ENCODE assay signal across 8 cellular contexts in genomic region chr1:43206721-43207228, GRCh38. TPM values are rescaled to one million over a fixed set of nuclear protein-coding genes. Genes with fewer than 3 reads are reported as not detected.
DNase-seq lines count a peak whose midpoint lies in the region; ATAC-seq and TF ChIP-seq lines count a peak whose summit lies in the region.

No MANE protein-coding gene starts in this region.

- peak overlapping the region; percentile 94 for H4K5ac ChIP-seq in mesendoderm (ENCODE audit: low read length)

- H3K27me3 ChIP-seq in endodermal cell (ENCODE audit: control insufficient read depth, insufficient read depth, low read length, poor library complexity, severe bottlenecking), result no peaks in the 10 kb centered on the region
- H3K27me3 ChIP-seq in mesendoderm (ENCODE audit: insufficient read depth, low read length, poor library complexity), result no peaks in the 10 kb centered on the region

- no peak overlapping the region for H4K8ac ChIP-seq in mesendoderm (ENCODE audit: low read depth, low read length)

- peak overlapping the region; percentile 64 for H3K4me3 ChIP-seq in endodermal cell (ENCODE audit: low read length)
- no peak overlapping the region for H3K4me3 ChIP-seq in mesendoderm (ENCODE audit: low read length)

- peaks cover 9% of the 10 kb centered on the region for H3K9me3 Mint-ChIP-seq in endodermal cell

- peak overlapping the region; percentile 98 for H2BK5ac ChIP-seq in mesendoderm (ENCODE audit: low read length)

- peak overlapping the region; percentile 18 for H3K9ac ChIP-seq in endodermal cell (ENCODE audit: extremely low read depth, low read length, poor library complexity, severe bottlenecking)
- H3K9ac ChIP-seq in mesendoderm (ENCODE audit: low read length), result peak overlapping the region; percentile 28

- no peak overlapping the region for H3K4ac ChIP-seq in mesendoderm (ENCODE audit: low read depth, low read length)

- no peak overlapping the region for H3K4me3 Mint-ChIP-seq in endodermal cell
- H3K4me3 Mint-ChIP-seq in T-helper 17 cell, result no peak overlapping the region

- 40 to 47% methylated on average over 7 to 9 of the region's 9 CpGs for WGBS in endodermal cell (ENCODE audit: insufficient coverage in 1 of 2, insufficient read length in 1 of 2), 2 experiments
- WGBS in mesendoderm (ENCODE audit: extremely low coverage, insufficient coverage, low lambda C conversion rate), result no CpG with 5 or more reads among the region's 9 CpGs

- no peak overlapping the region for H2BK15ac ChIP-seq in mesendoderm (replicated peaks; ENCODE audit: low read depth)

- peak overlapping the region; percentile 23 for H3K4me2 ChIP-seq in mesendoderm (ENCODE audit: low read length)

- peak overlapping the region; percentile 29 for H3K23ac ChIP-seq in mesendoderm (ENCODE audit: low read length)

- TF ChIP-seq CTCF in endodermal cell (conservative IDR thresholded peaks at IDR 0.05), result no peak

- DNase-seq in Ammon's horn (ENCODE audit: low spot score) (peak; percentile 56), NCI-H226 (peak; percentile 100), endodermal cell (peak; percentile 95), mesendoderm (peak; percentile 100), NCI-H446 (lab: John Stamatoyannopoulos, UW) (no peak), T-helper 17 cell (no peak)
- DNase-seq in activated T-cell treated with anti-CD3 and anti-CD28 coated beads, Interleukin-2, amount 50 U/mL, for 48 hours, result no peak

- H3K36me3 ChIP-seq in endodermal cell (ENCODE audit: control insufficient read depth, insufficient read depth, low read length), result no peaks in the 10 kb centered on the region
- no peaks in the 10 kb centered on the region for H3K36me3 ChIP-seq in mesendoderm (ENCODE audit: control insufficient read depth, insufficient read depth, low read length)

- ATAC-seq in HG02884 (IDR thresholded peaks at IDR 0.05; ENCODE audit: unreplicated experiment), result no peak
- ATAC-seq in T-helper 17 cell, result no peak

- H3K79me2 ChIP-seq in mesendoderm (ENCODE audit: control insufficient read depth, insufficient read depth, low read length), result no peaks in the 10 kb centered on the region

- H3K18ac ChIP-seq in mesendoderm (ENCODE audit: low read length), result peak overlapping the region; percentile 3

- H3K27me3 Mint-ChIP-seq in endodermal cell (ENCODE audit: insufficient read depth), result no peaks in the 10 kb centered on the region
- H3K27me3 Mint-ChIP-seq in T-helper 17 cell, result peaks cover 28% of the 10 kb centered on the region

- H3K36me3 Mint-ChIP-seq in endodermal cell (ENCODE audit: low read depth), result no peaks in the 10 kb centered on the region
- peaks cover 4% of the 10 kb centered on the region for H3K36me3 Mint-ChIP-seq in T-helper 17 cell (ENCODE audit: low read depth)

- H2BK120ac ChIP-seq in mesendoderm (ENCODE audit: low read depth, low read length), result peak overlapping the region; percentile 48

- H3K9me3 ChIP-seq in endodermal cell (ENCODE audit: control insufficient read depth, low read length), result peaks cover 4% of the 10 kb centered on the region
- H3K9me3 ChIP-seq in T-helper 17 cell (ENCODE audit: control insufficient read depth, low read length, poor library complexity, severe bottlenecking), result no peaks in the 10 kb centered on the region

- H3K27ac ChIP-seq in endodermal cell (ENCODE audit: low read depth, low read length) (peak overlapping the region; percentile 61), mesendoderm (ENCODE audit: low read depth, low read length) (peak overlapping the region; percentile 90)

- peak overlapping the region; percentile 95 for H3K27ac Mint-ChIP-seq in endodermal cell
- no peak overlapping the region for H3K27ac Mint-ChIP-seq in T-helper 17 cell

- peaks cover 5% of the 10 kb centered on the region for H3K4me1 ChIP-seq in endodermal cell (ENCODE audit: control insufficient read depth, insufficient read depth, low read length)
- H3K4me1 ChIP-seq in mesendoderm (ENCODE audit: control insufficient read depth, low read depth, low read length), result peaks cover 14% of the 10 kb centered on the region

- peak overlapping the region; percentile 86 for H3K56ac ChIP-seq in mesendoderm (ENCODE audit: low read length)

- peak overlapping the region; percentile 99 for H2AK5ac ChIP-seq in mesendoderm (ENCODE audit: low read length)

- no peaks in the 10 kb centered on the region for H3K79me1 ChIP-seq in mesendoderm (ENCODE audit: low read length)

- peaks cover 10% of the 10 kb centered on the region for H3K4me1 Mint-ChIP-seq in endodermal cell
- H3K4me1 Mint-ChIP-seq in T-helper 17 cell, result peaks cover 4% of the 10 kb centered on the region

RNA-seq across cellular contexts. Expression of gene CFAP57, which starts 34.6 kb away (rescaled TPM):
- under 1 TPM; 0.82 to 0.90 TPM for total RNA-seq in endodermal cell
- polyA plus RNA-seq in endodermal cell (2013, experiment 1 of 2), result 1.00 TPM
- polyA plus RNA-seq in endodermal cell (2013, experiment 2 of 2), result 1.1 TPM
- 0.22 TPM for polyA plus RNA-seq in mesendoderm (2013, experiment 1 of 2)
- polyA plus RNA-seq in mesendoderm (2013, experiment 2 of 2), result 0.15 TPM
- not detected for total RNA-seq in T-helper 17 cell

RNA-seq across cellular contexts. Expression of gene EBNA1BP2, which starts 34.7 kb away (rescaled TPM):
- total RNA-seq in endodermal cell, result 10 to 100 TPM; 50.2 to 51.7 TPM
- 67.0 TPM for polyA plus RNA-seq in endodermal cell (2013, experiment 1 of 2)
- 67.5 TPM for polyA plus RNA-seq in endodermal cell (2013, experiment 2 of 2)
- 185 TPM for polyA plus RNA-seq in mesendoderm (2013, experiment 1 of 2)
- 187 TPM for polyA plus RNA-seq in mesendoderm (2013, experiment 2 of 2)
- total RNA-seq in T-helper 17 cell, result 10 to 100 TPM; 20.8 to 24.9 TPM

Comparison
In these comparisons a context has a peak if more than half of its experiments do, and no peak if none do; other contexts are left out.
1. DNase-seq: peak in Ammon's horn (single experiment), NCI-H226 (single experiment), endodermal cell (single experiment) and mesendoderm (single experiment); none in activated T-cell treated with anti-CD3 and anti-CD28 coated beads, Interleukin-2, amount 50 U/mL, for 48 hours (0 of 2), NCI-H446 (0 of 2) and T-helper 17 cell (0 of 3).